ENCODE assay signal across 18 cellular contexts in genomic region chr12:16266085-16266484, GRCh38. TPM values are rescaled to one million over a fixed set of nuclear protein-coding genes. Genes with fewer than 3 reads are reported as not detected.
A peak's percentile ranks its signal among the peaks of the same experiment; 100 is the strongest.
DNase-seq lines count a peak whose midpoint lies in the region; ATAC-seq and TF ChIP-seq lines count a peak whose summit lies in the region.
"Had no signal": no experiment of that assay in that cellular context is flagged by ENCODE, and none has a peak within 500 bp of the region (broad histone marks: within the 10 kb centered on the region; RNA-seq: fewer than 3 reads in every experiment).

No MANE protein-coding gene starts in this region.

- H3K36me3 ChIP-seq in ACC112 (ENCODE audit: insufficient read depth, low read length), result no peaks in the 10 kb centered on the region
- no peaks in the 10 kb centered on the region for H3K36me3 ChIP-seq in lower lobe of right lung
- no peaks in the 10 kb centered on the region for H3K36me3 ChIP-seq in thyroid gland
- H3K36me3 ChIP-seq in tibial nerve, result no peaks in the 10 kb centered on the region
- H3K36me3 ChIP-seq: BE2C had no signal

- H3K79me2 ChIP-seq in ACC112 (ENCODE audit: control insufficient read depth, insufficient read depth, low read length, unreplicated experiment), result no peaks in the 10 kb centered on the region

- WGBS in thyroid gland, 2 donors, result 31 to 50% methylated on average over 1 of the region's 1 CpG
- WGBS in tibial nerve, 2 donors, result 31 to 43% methylated on average over 1 of the region's 1 CpG

- intact Hi-C loops in lower lobe of right lung (cut with DNase I), result no loop called here
- intact Hi-C loops in thyroid gland (cut with DNase I), result no loop called here
- intact Hi-C loops in Right ventricle myocardium inferior (cut with DNase I), result no loop called here

- peak overlapping the region; percentile 9 for H2AFZ ChIP-seq in ACC112 (ENCODE audit: low read length, unreplicated experiment)

- H3K27me3 ChIP-seq in ACC112 (ENCODE audit: insufficient read depth, low read length) (no peaks in the 10 kb centered on the region), lower lobe of right lung (ENCODE audit: low read depth) (no peaks in the 10 kb centered on the region), thyroid gland (no peaks in the 10 kb centered on the region), tibial nerve (no peaks in the 10 kb centered on the region)
- H3K27me3 ChIP-seq: BE2C had no signal

- ATAC-seq in lower lobe of right lung (peak; percentile 81 to 89), Right ventricle myocardium inferior (no peak)

- TF ChIP-seq EP300 in tibial nerve (IDR thresholded peaks at IDR 0.05), result no peak

- H3K4me1 ChIP-seq in ACC112 (ENCODE audit: control insufficient read depth, insufficient read depth, low read length, unreplicated experiment) (peaks cover 5% of the 10 kb centered on the region), lower lobe of right lung (no peaks in the 10 kb centered on the region), thyroid gland (no peaks in the 10 kb centered on the region), tibial nerve (no peaks in the 10 kb centered on the region)
- H3K4me1 ChIP-seq: BE2C had no signal

- H3K9me3 ChIP-seq in lower lobe of right lung (peaks cover 4% of the 10 kb centered on the region), thyroid gland (no peaks in the 10 kb centered on the region), tibial nerve (peaks cover 0 to 10% (median 0%) of the 10 kb centered on the region in 4 donors)
- H3K9me3 ChIP-seq: BE2C had no signal

- H3K27ac ChIP-seq in ACC112 (ENCODE audit: low read depth, low read length) (no peak overlapping the region), lower lobe of right lung (no peak overlapping the region), thyroid gland (no peak overlapping the region), tibial nerve (no peak overlapping the region)
- H3K27ac ChIP-seq: C4-2B had no signal

- H3K4me3 ChIP-seq in ACC112 (ENCODE audit: low read depth, low read length), result no peak overlapping the region
- no peak overlapping the region for H3K4me3 ChIP-seq in fibroblast of mammary gland (ENCODE audit: control insufficient read depth, low read depth, low read length)
- H3K4me3 ChIP-seq in lower lobe of right lung, result no peak overlapping the region
- no peak overlapping the region for H3K4me3 ChIP-seq in thyroid gland (replicated peaks in 1 of 3)
- no peak overlapping the region for H3K4me3 ChIP-seq in tibial nerve

- DNase-seq in fibroblast of mammary gland (ENCODE audit: low read depth) (peak; percentile 15), lower lobe of right lung (no peak), thyroid gland (peak; percentile 7 to 32), Right ventricle myocardium inferior (ENCODE audit: missing footprints) (no peak), cerebellar nuclear complex (lab: John Stamatoyannopoulos, UW) (no peak), tibial nerve (ENCODE audit: low spot score in 2 of 2) (no peak), NCI-H2107 (lab: John Stamatoyannopoulos, UW) (no peak)
- DNase-seq: BE2C; CD4-positive, alpha-beta memory T cell; DMS153; DND-41; GDM1; GOT3; H9 had no signal

- TF ChIP-seq CTCF in fibroblast of mammary gland (conservative IDR thresholded peaks at IDR 0.05; ENCODE audit: control insufficient read depth, insufficient read depth, low read depth, low read length) (no peak), lower lobe of right lung (IDR thresholded peaks at IDR 0.05) (no peak), thyroid gland (IDR thresholded peaks at IDR 0.05) (no peak), tibial nerve (IDR thresholded peaks at IDR 0.05) (no peak)

- TF ChIP-seq POLR2A in thyroid gland (IDR thresholded peaks at IDR 0.05), result no peak
- no peak for TF ChIP-seq POLR2A in tibial nerve (IDR thresholded peaks at IDR 0.05)

RNA-seq across cellular contexts. Expression of gene SLC15A5, which starts 11.4 kb away (rescaled TPM):
- total RNA-seq in lower lobe of right lung, result not detected
- total RNA-seq in thyroid gland, result not detected
- total RNA-seq in Right ventricle myocardium inferior, result not detected
- not detected for total RNA-seq in tibial nerve
- total RNA-seq: A172; CD4-positive, alpha-beta memory T cell; H9; HT1080 had no signal

Comparison
In these comparisons a context has a peak if more than half of its experiments do, and no peak if none do; other contexts are left out.
1. DNase-seq: peak in fibroblast of mammary gland (single experiment) and thyroid gland (2 of 2); none in lower lobe of right lung (single experiment), Right ventricle myocardium inferior (single experiment), cerebellar nuclear complex (0 of 2), tibial nerve (0 of 2) and NCI-H2107 (single experiment).